ENCODE assay signal across 9 cellular contexts in genomic region chr16:4538067-4538385, GRCh38. TPM values are rescaled to one million over a fixed set of nuclear protein-coding genes. Genes with fewer than 3 reads are reported as not detected.
DNase-seq lines count a peak whose midpoint lies in the region; ATAC-seq and TF ChIP-seq lines count a peak whose summit lies in the region.
"Had no signal": no experiment of that assay in that cellular context is flagged by ENCODE, and none has a peak within 500 bp of the region (broad histone marks: within the 10 kb centered on the region; RNA-seq: fewer than 3 reads in every experiment).

No MANE protein-coding gene starts in this region.

- H3K27ac ChIP-seq in CD4-positive, CD25-positive, alpha-beta regulatory T cell (ENCODE audit: insufficient read depth, low read length, poor library complexity, severe bottlenecking) = peak overlapping the region; percentile 87
- H3K27ac ChIP-seq in PC-3 (ENCODE audit: low read length) (no peak overlapping the region), epithelial cell of prostate (peak overlapping the region; percentile 52)

- no peaks in the 10 kb centered on the region for H3F3A ChIP-seq in PC-3 (ENCODE audit: low read length, unreplicated experiment)

- H3K4me3 Mint-ChIP-seq in CD4-positive, CD25-positive, alpha-beta regulatory T cell = peak overlapping the region in 3 of 4 donors; percentile 83 to 89 (median 87)
- peak overlapping the region; percentile 82 for H3K4me3 Mint-ChIP-seq in nephron progenitor cell

- TF ChIP-seq CTCF in PC-3 (conservative IDR thresholded peaks at IDR 0.05; ENCODE audit: low read depth, low read length) (no peak), nephron progenitor cell (IDR thresholded peaks at IDR 0.05) (no peak)

- H3K4me2 ChIP-seq in PC-3 (ENCODE audit: low read length) = peak overlapping the region; percentile 87

- peaks cover 30% of the 10 kb centered on the region for H3K4me1 ChIP-seq in CD4-positive, CD25-positive, alpha-beta regulatory T cell (ENCODE audit: control insufficient read depth, insufficient read depth, low read length, poor library complexity, severe bottlenecking)
- H3K4me1 ChIP-seq in PC-3 (ENCODE audit: insufficient read depth, low read length) = no peaks in the 10 kb centered on the region

- peaks cover 4% of the 10 kb centered on the region for H3K36me3 Mint-ChIP-seq in CD4-positive, CD25-positive, alpha-beta regulatory T cell
- H3K36me3 Mint-ChIP-seq in nephron progenitor cell (ENCODE audit: low read depth) = peaks cover 43% of the 10 kb centered on the region

- H4K20me1 ChIP-seq in PC-3 (ENCODE audit: low read length) = no peaks in the 10 kb centered on the region

- ATAC-seq in CD4-positive, CD25-positive, alpha-beta regulatory T cell (ENCODE audit: low read depth in 2 of 2) = peak; percentile 41 to 43
- ATAC-seq in GM21619 (IDR thresholded peaks at IDR 0.05; ENCODE audit: unreplicated experiment) = peak; percentile 28
- ATAC-seq in PC-3 = peak; percentile 45

- no peaks in the 10 kb centered on the region for H3K27me3 ChIP-seq in CD4-positive, CD25-positive, alpha-beta regulatory T cell (ENCODE audit: control insufficient read depth, insufficient read depth, low read length)
- no peaks in the 10 kb centered on the region for H3K27me3 ChIP-seq in PC-3 (ENCODE audit: low read length)

- no peaks in the 10 kb centered on the region for H3K36me3 ChIP-seq in CD4-positive, CD25-positive, alpha-beta regulatory T cell (ENCODE audit: control insufficient read depth, insufficient read depth, low read length)
- H3K36me3 ChIP-seq in PC-3 (ENCODE audit: low read depth, low read length) = no peaks in the 10 kb centered on the region

- H3K79me2 ChIP-seq in PC-3 (ENCODE audit: low read length) = no peaks in the 10 kb centered on the region

- H3K27me3 Mint-ChIP-seq in CD4-positive, CD25-positive, alpha-beta regulatory T cell = no peaks in the 10 kb centered on the region
- H3K27me3 Mint-ChIP-seq in nephron progenitor cell (ENCODE audit: low read depth, poor library complexity) = peaks cover 24% of the 10 kb centered on the region

- peaks cover 2 to 6% of the 10 kb centered on the region in 2 experiments for H3K9me3 ChIP-seq in CD4-positive, CD25-positive, alpha-beta regulatory T cell (ENCODE audit: control insufficient read depth in 2 of 2, low read length in 2 of 2)
- H3K9me3 ChIP-seq in PC-3 (ENCODE audit: low read length) = peaks cover 6% of the 10 kb centered on the region; the same call in 1 of the 2 replicates

- POLR2A ChIA-PET in PC-3 (lab: Charles Lee; ENCODE audit: unreplicated experiment) = no interaction called here

- peak overlapping the region; percentile 77 for H2AFZ ChIP-seq in PC-3 (ENCODE audit: low read length)

- H3K9me2 ChIP-seq in PC-3 (replicated peaks; ENCODE audit: low read length) = no peaks in the 10 kb centered on the region

- BruUV-seq in PC-3 (replicated peaks; lab: Mats Ljungman, UMichigan) = no TSS peak

- CTCF ChIA-PET in PC-3 (lab: Charles Lee) = no interaction called here

- no peak overlapping the region for H3K4me3 ChIP-seq in CD4-positive, CD25-positive, alpha-beta regulatory T cell (ENCODE audit: low read depth, low read length)
- peak overlapping the region; percentile 70 for H3K4me3 ChIP-seq in PC-3 (ENCODE audit: low read length)
- H3K4me3 ChIP-seq: K562 had no signal

- H3K9ac ChIP-seq in PC-3 (ENCODE audit: low read length) = peak overlapping the region; percentile 38; the same call in 1 of the 2 replicates

- no peak overlapping the region for H3K27ac Mint-ChIP-seq in CD4-positive, CD25-positive, alpha-beta regulatory T cell
- H3K27ac Mint-ChIP-seq in nephron progenitor cell = no peak overlapping the region

- no peak for DNase-seq in CD4-positive, CD25-positive, alpha-beta regulatory T cell
- DNase-seq in PC-3 (no peak), epithelial cell of prostate (ENCODE audit: low read depth, low spot score) (no peak), nephron progenitor cell (no peak), NCI-H748 treated with DMSO at 0.1 percent for 48 hours (lab: John Stamatoyannopoulos, UW) (no peak), LoVo (ENCODE audit: low spot score) (no peak), SHP77 treated with DMSO at 0.1 percent for 48 hours (lab: John Stamatoyannopoulos, UW) (no peak)

- H3K9me3 Mint-ChIP-seq in CD4-positive, CD25-positive, alpha-beta regulatory T cell = peaks cover 0 to 4% (median 0%) of the 10 kb centered on the region in 7 donors
- peaks cover 35% of the 10 kb centered on the region for H3K9me3 Mint-ChIP-seq in nephron progenitor cell

- peaks cover 19 to 45% (median 28%) of the 10 kb centered on the region in 4 donors for H3K4me1 Mint-ChIP-seq in CD4-positive, CD25-positive, alpha-beta regulatory T cell
- H3K4me1 Mint-ChIP-seq in nephron progenitor cell = peaks cover 32% of the 10 kb centered on the region

- intact Hi-C loops in PC-3 (cut with micrococcal nuclease) = no loop called here

RNA-seq across cellular contexts. Expression of gene CDIP1, which starts 0.5 kb away (rescaled TPM):
- total RNA-seq in CD4-positive, CD25-positive, alpha-beta regulatory T cell = 29.8 TPM
- 10 to 100 TPM; 16.4 to 29.6 (median 20.8) TPM for polyA plus RNA-seq in CD4-positive, CD25-positive, alpha-beta regulatory T cell
- total RNA-seq in PC-3 (2014; rRNA removed) = 7.1 and 8.7 TPM in 2 replicates
- polyA plus RNA-seq: K562 had no signal

RNA-seq across cellular contexts. Expression of gene C16orf96, which starts 18.1 kb away (rescaled TPM):
- total RNA-seq in CD4-positive, CD25-positive, alpha-beta regulatory T cell = 0.17 TPM
- not detected for polyA plus RNA-seq in CD4-positive, CD25-positive, alpha-beta regulatory T cell
- not detected in 2 replicates for total RNA-seq in PC-3 (2014; rRNA removed)
- total RNA-seq: K562 had no signal
- polyA plus RNA-seq: K562 had no signal
